In genomic region chr14:69673099-69673498, GRCh38 we compare ENCODE assay signal across 10 cellular contexts.
A peak's percentile ranks its signal among the peaks of the same experiment; 100 is the strongest.
DNase-seq lines count a peak whose midpoint lies in the region; ATAC-seq and TF ChIP-seq lines count a peak whose summit lies in the region.
"Had no signal": no experiment of that assay in that cellular context is flagged by ENCODE, and none has a peak within 500 bp of the region (broad histone marks: within the 10 kb centered on the region; RNA-seq: fewer than 3 reads in every experiment).

No MANE protein-coding gene starts in this region.

- intact Hi-C loops in natural killer cell (cut with micrococcal nuclease): no loop called here

- no peaks in the 10 kb centered on the region for H3K36me3 ChIP-seq in MG63

- peaks cover 3% of the 10 kb centered on the region for H3K9me3 Mint-ChIP-seq in T-helper 2 cell treated with Interferon-gamma antibody and Interleukin-4, amounts not matched to agents 5 μg/mL and 100 μg/mL, for 36 hours
- H3K9me3 Mint-ChIP-seq in natural killer cell: no peaks in the 10 kb centered on the region

- H3K27me3 Mint-ChIP-seq in T-helper 2 cell treated with Interferon-gamma antibody and Interleukin-4, amounts not matched to agents 5 μg/mL and 100 μg/mL, for 36 hours (ENCODE audit: low read depth): no peaks in the 10 kb centered on the region
- no peaks in the 10 kb centered on the region for H3K27me3 Mint-ChIP-seq in natural killer cell (ENCODE audit: low read depth in 2 of 2)

- H3K4me3 ChIP-seq in MG63: no peak overlapping the region

- H3K27me3 ChIP-seq in MG63: no peaks in the 10 kb centered on the region

- no peaks in the 10 kb centered on the region for H3K9me3 ChIP-seq in MG63

- H3K4me3 Mint-ChIP-seq in T-helper 2 cell treated with Interferon-gamma antibody and Interleukin-4, amounts not matched to agents 5 μg/mL and 100 μg/mL, for 36 hours: peak overlapping the region; percentile 79
- H3K4me3 Mint-ChIP-seq in natural killer cell: peak overlapping the region; percentile 72

- peak; percentile 31 for DNase-seq in GF-D8 (lab: John Stamatoyannopoulos, UW)
- no peak for DNase-seq in T-helper 2 cell treated with Interferon-gamma antibody and Interleukin-4, amounts not matched to agents 5 μg/mL and 100 μg/mL, for 36 hours (ENCODE audit: low spot score)
- no peak for DNase-seq in natural killer cell
- DNase-seq in MG63: no peak
- DNase-seq in DMS79 treated with DMSO at 0.1 percent for 48 hours (lab: John Stamatoyannopoulos, UW): no peak
- no peak for DNase-seq in SK-N-DZ (ENCODE audit: low spot score)
- DNase-seq: activated CD4-positive, alpha-beta T cell treated with anti-CD3 and anti-CD28 coated beads, Interleukin-2, amount 50 U/mL, for 4 hours; midbrain had no signal

- peaks cover 23% of the 10 kb centered on the region for H3K36me3 Mint-ChIP-seq in T-helper 2 cell treated with Interferon-gamma antibody and Interleukin-4, amounts not matched to agents 5 μg/mL and 100 μg/mL, for 36 hours (ENCODE audit: low read depth)
- no peaks in the 10 kb centered on the region for H3K36me3 Mint-ChIP-seq in natural killer cell

- H3K4me1 Mint-ChIP-seq in T-helper 2 cell treated with Interferon-gamma antibody and Interleukin-4, amounts not matched to agents 5 μg/mL and 100 μg/mL, for 36 hours (ENCODE audit: low read depth): peaks cover 76% of the 10 kb centered on the region
- H3K4me1 Mint-ChIP-seq in natural killer cell: peaks cover 83 to 86% of the 10 kb centered on the region in 2 donors

- ATAC-seq in GM21723 (IDR thresholded peaks at IDR 0.05; ENCODE audit: unreplicated experiment): peak; percentile 44
- ATAC-seq in natural killer cell: peak; percentile 68 to 81 (median 80)
- ATAC-seq in HG02763 (IDR thresholded peaks at IDR 0.05; ENCODE audit: unreplicated experiment): no peak

- H3K27ac Mint-ChIP-seq in T-helper 2 cell treated with Interferon-gamma antibody and Interleukin-4, amounts not matched to agents 5 μg/mL and 100 μg/mL, for 36 hours: peak overlapping the region; percentile 85
- peak overlapping the region; percentile 88 for H3K27ac Mint-ChIP-seq in natural killer cell

- TF ChIP-seq CTCF in natural killer cell (IDR thresholded peaks at IDR 0.05): no peak
